Comparison of ENCODE assay signal across 21 cellular contexts in the genomic region with DNA sequence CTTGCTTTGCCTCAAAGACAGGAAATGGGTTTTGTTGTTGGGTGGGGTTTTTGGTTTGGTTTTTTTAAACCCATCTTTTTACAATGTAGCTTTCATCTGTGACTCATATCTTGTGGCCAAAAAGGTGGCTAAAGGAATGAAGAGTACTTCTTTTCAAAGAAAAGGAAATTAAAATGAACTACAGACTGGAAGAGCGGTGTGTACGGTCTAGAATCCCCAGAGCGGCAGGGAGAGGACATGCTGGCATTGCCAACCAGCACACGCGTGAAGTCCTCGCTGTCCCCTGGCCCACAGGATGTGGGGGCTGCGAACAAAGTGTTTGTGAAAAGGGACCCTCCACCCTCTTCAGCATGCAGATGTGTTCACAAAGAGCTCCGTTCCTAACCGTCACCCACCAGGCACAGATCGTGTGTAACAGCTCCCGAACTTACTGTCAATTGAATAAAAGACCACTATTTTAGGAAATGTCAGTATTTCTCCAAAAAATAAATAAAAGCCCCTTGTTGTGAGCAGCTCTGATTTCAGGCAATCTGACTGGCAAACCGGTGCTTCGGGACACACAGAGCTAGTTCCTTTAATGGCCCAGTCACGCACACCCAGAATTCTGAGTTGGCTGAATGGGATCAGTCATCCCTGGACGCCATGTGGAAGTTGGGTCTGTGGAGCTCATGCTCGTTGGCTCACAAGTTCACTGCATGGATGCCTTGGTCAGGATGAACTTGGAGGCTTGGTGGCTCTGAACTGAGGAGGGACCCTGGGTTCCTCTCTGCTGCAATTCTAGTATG.
DNase-seq lines count a peak whose midpoint lies in the region; ATAC-seq, FAIRE-seq and TF ChIP-seq lines count a peak whose summit lies in the region.
"Had no signal": no experiment of that assay in that cellular context is flagged by ENCODE, and none has a peak within 500 bp of the region (broad histone marks: within the 10 kb centered on the region; RNA-seq: fewer than 3 reads in every experiment).

No MANE protein-coding gene starts in this region.

- no peaks in the 10 kb centered on the region for H4K20me1 ChIP-seq in PC-9 (ENCODE audit: insufficient read depth)
- H4K20me1 ChIP-seq in GM23338 (replicated peaks; ENCODE audit: insufficient read depth) = no peaks in the 10 kb centered on the region
- no peaks in the 10 kb centered on the region for H4K20me1 ChIP-seq in HepG2 (ENCODE audit: insufficient read depth, low read length)

- CTCF ChIA-PET in activated CD4-positive, alpha-beta T cell treated with anti-CD3 and anti-CD28 coated beads, Interleukin-2, amount 10 ng/mL, durations not matched to agents 7 days and 5 days (lab: Charles Lee) = interaction anchor here (1.2 to 1.8 kb wide), 2 partner anchors 17 to 76 kb away, joined by 3 read pairs; no protein-coding TSS in a partner anchor
- CTCF ChIA-PET in PC-9 (lab: Charles Lee) = no interaction called here
- CTCF ChIA-PET in HepG2 (lab: Yijun Ruan, JAX; ENCODE audit: low intra/inter-chr PET ratio, low total read pairs) = no interaction called here

- POLR2A ChIA-PET in activated CD4-positive, alpha-beta T cell treated with anti-CD3 and anti-CD28 coated beads, Interleukin-2, amount 10 ng/mL, durations not matched to agents 7 days and 5 days (lab: Charles Lee) = interaction anchor here (0.6 kb wide), 1 partner anchor 504 kb away, joined by 3 read pairs; no protein-coding TSS in a partner anchor
- POLR2A ChIA-PET in PC-9 (lab: Charles Lee; ENCODE audit: unreplicated experiment) = interaction anchor here (0.5 to 0.6 kb wide), 2 partner anchors 40 to 1858 kb away, joined by 3 to 5 read pairs; no protein-coding TSS in a partner anchor
- POLR2A ChIA-PET in HepG2 (lab: Yijun Ruan, JAX) = no interaction called here

- H2AFZ ChIP-seq in PC-9 = no peak overlapping the region
- H2AFZ ChIP-seq in GM23338 = no peak overlapping the region
- H2AFZ ChIP-seq in HepG2 (ENCODE audit: low read length) = no peak overlapping the region

- peak; percentile 65 for DNase-seq in activated CD4-positive, alpha-beta T cell treated with anti-CD3 and anti-CD28 coated beads, Interleukin-2, amount 10 ng/mL, durations not matched to agents 7 days and 5 days
- no peak for DNase-seq in activated CD4-positive, alpha-beta T cell treated with anti-CD3 and anti-CD28 coated beads, Interleukin-2, amount 50 U/mL, for 48 hours
- DNase-seq in PC-9 = peak in 1 of 2 experiments; percentile 40
- no peak for DNase-seq in activated naive CD4-positive, alpha-beta T cell treated with anti-CD3 and anti-CD28 coated beads, Interleukin-2, amount 50 U/mL, for 72 hours (ENCODE audit: low spot score in 2 of 2)
- DNase-seq in stimulated activated CD8-positive, alpha-beta memory T cell treated with anti-CD3 and anti-CD28 coated beads, Interleukin-4, amount 100 ng/mL, for 48 hours = peak; percentile 27
- no peak for DNase-seq in OCI-M1 (lab: John Stamatoyannopoulos, UW)
- no peak for DNase-seq in GM23338 (ENCODE audit: low spot score)
- no peak for DNase-seq in HepG2 (ENCODE audit: low spot score)
- DNase-seq: activated CD4-positive, alpha-beta T cell treated with anti-CD3 and anti-CD28 coated beads for 1 hour; brain microvascular endothelial cell; foreskin melanocyte; left cardiac atrium; NCI-H187 treated with DMSO at 0.1 percent for 48 hours; NCI-H446; SHP77 treated with DMSO at 0.1 percent for 48 hours; stimulated activated naive CD4-positive, alpha-beta T cell treated with Interleukin-2 at 50 U/mL for 16 hours; T1000; upper lobe of left lung had no signal

- H3K27me3 Mint-ChIP-seq in activated CD4-positive, alpha-beta T cell treated with anti-CD3 and anti-CD28 coated beads, Interleukin-2, amount 10 ng/mL, durations not matched to agents 7 days and 5 days = peaks cover 6% of the 10 kb centered on the region
- peaks cover 5% of the 10 kb centered on the region for H3K27me3 Mint-ChIP-seq in GM23338 (ENCODE audit: insufficient read depth, low read depth, poor library complexity)

- H3K79me2 ChIP-seq in PC-9 (ENCODE audit: low read depth) (no peaks in the 10 kb centered on the region), GM23338 (replicated peaks; ENCODE audit: insufficient read depth) (no peaks in the 10 kb centered on the region), HepG2 (ENCODE audit: insufficient read depth, low read length) (no peaks in the 10 kb centered on the region)

- no peak overlapping the region for H3K9ac ChIP-seq in HepG2 (ENCODE audit: insufficient read depth, low read depth, low read length)

- in situ Hi-C loops in HepG2 (cut with HindIII; ENCODE audit: extremely low pct_ligation_motif_present, low pct_unique_long_range_greater_than_20kb) = no loop called here

- peak; percentile 76 to 81 for ATAC-seq in activated naive CD4-positive, alpha-beta T cell treated with anti-CD3 and anti-CD28 coated beads, Interleukin-2, amount 50 U/mL, for 72 hours
- no peak for ATAC-seq in GM23338
- ATAC-seq in HepG2 = no peak
- ATAC-seq: A549, left cardiac atrium had no signal

- TSS peak; percentile 75 for BruUV-seq in PC-9 (replicated peaks; lab: Mats Ljungman, UMichigan)
- BruUV-seq in HepG2 (replicated peaks; lab: Mats Ljungman, UMichigan) = no TSS peak

- H3K27ac ChIP-seq in PC-9 (peak overlapping the region; percentile 35), GM23338 (ENCODE audit: low read depth) (no peak overlapping the region), HepG2 (ENCODE audit: extremely low read length, insufficient read depth, low read length) (no peak overlapping the region)
- H3K27ac ChIP-seq: A549, brain microvascular endothelial cell, epithelial cell of prostate, upper lobe of left lung had no signal

- H3K4me1 ChIP-seq in PC-9 (replicated peaks; ENCODE audit: insufficient read depth) (peaks cover 16% of the 10 kb centered on the region; the same call in 1 of the 2 replicates), GM23338 (ENCODE audit: insufficient read depth) (no peaks in the 10 kb centered on the region), HepG2 (ENCODE audit: insufficient read depth, low read length) (no peaks in the 10 kb centered on the region)
- H3K4me1 ChIP-seq: A549, upper lobe of left lung had no signal

- H3K27me3 ChIP-seq in PC-9 (ENCODE audit: insufficient read depth, low read depth) (no peaks in the 10 kb centered on the region), GM23338 (ENCODE audit: insufficient read depth) (no peaks in the 10 kb centered on the region), HepG2 (ENCODE audit: control insufficient read depth in 1 of 2, insufficient read depth in 2 of 2, low read length in 2 of 2) (peaks cover 0 to 17% of the 10 kb centered on the region in 2 experiments; a peak in 2 of 5 replicates)
- H3K27me3 ChIP-seq: brain microvascular endothelial cell, upper lobe of left lung had no signal

- H3F3A ChIP-seq in PC-9 (ENCODE audit: insufficient read depth, low read depth) = peaks cover 4% of the 10 kb centered on the region; the same call in 1 of the 2 replicates
- H3F3A ChIP-seq in GM23338 (replicated peaks; ENCODE audit: low read depth) = no peaks in the 10 kb centered on the region

- TF ChIP-seq EP300 in HepG2 (IDR thresholded peaks at IDR 0.05; ENCODE audit: low read depth in 2 of 2, low read length in 2 of 2) = no peak
- no peak for TF ChIP-seq EP300 in HepG2 (CRISPR knock-in tag; IDR thresholded peaks at IDR 0.05; ENCODE audit: borderline replicate concordance)

- no peak for FAIRE-seq in HepG2 (lab: Jason Lieb, UNC)
- FAIRE-seq: A549 had no signal

- H3K9me2 ChIP-seq in PC-9 (ENCODE audit: insufficient read depth) (no peaks in the 10 kb centered on the region), GM23338 (ENCODE audit: insufficient read depth) (no peaks in the 10 kb centered on the region)

- intact Hi-C loops in PC-9 (cut with micrococcal nuclease; ENCODE audit: unreplicated experiment) = loop anchor here (2.0 kb wide), 1 partner anchor 16 kb away; no protein-coding TSS in a partner anchor
- intact Hi-C loops in HepG2 (cut with micrococcal nuclease; ENCODE audit: unreplicated experiment) = no loop called here

- no peak overlapping the region for H3K27ac Mint-ChIP-seq in activated CD4-positive, alpha-beta T cell treated with anti-CD3 and anti-CD28 coated beads, Interleukin-2, amount 10 ng/mL, durations not matched to agents 7 days and 5 days
- peak overlapping the region; percentile 49 to 75 for H3K27ac Mint-ChIP-seq in activated naive CD4-positive, alpha-beta T cell treated with anti-CD3 and anti-CD28 coated beads, Interleukin-2, amount 50 U/mL, for 72 hours
- H3K27ac Mint-ChIP-seq in GM23338 = no peak overlapping the region

- H3K4me3 ChIP-seq in PC-9 (no peak overlapping the region), GM23338 (no peak overlapping the region), HepG2 (replicated peaks in 1 of 3; ENCODE audit: insufficient read depth in 1 of 3, low read depth in 2 of 3, low read length in 3 of 3) (no peak overlapping the region)
- H3K4me3 ChIP-seq: A549, upper lobe of left lung had no signal

- H3K4me2 ChIP-seq in PC-9 (peak overlapping the region; percentile 46), GM23338 (no peak overlapping the region), HepG2 (ENCODE audit: low read depth, low read length) (no peak overlapping the region)
- H3K4me2 ChIP-seq: A549 had no signal

- TF ChIP-seq CTCF in PC-9 (conservative IDR thresholded peaks at IDR 0.05) = no peak
- TF ChIP-seq CTCF in GM23338 (conservative IDR thresholded peaks at IDR 0.05; ENCODE audit: low read depth in 2 of 2) = no peak
- TF ChIP-seq CTCF in HepG2 (CRISPR knock-in tag; IDR thresholded peaks at IDR 0.05) = no peak

- H3K9me3 ChIP-seq in PC-9 (ENCODE audit: insufficient read depth, low read depth) (no peaks in the 10 kb centered on the region), HepG2 (ENCODE audit: low read length) (no peaks in the 10 kb centered on the region)
- H3K9me3 ChIP-seq: A549, upper lobe of left lung had no signal

- TF ChIP-seq POLR2A in HepG2 (IDR thresholded peaks at IDR 0.05; ENCODE audit: insufficient read depth in 1 of 2, low read depth in 2 of 2, low read length in 2 of 2) = no peak

- no peak for TF ChIP-seq RAD21 in HepG2 (CRISPR knock-in tag; IDR thresholded peaks at IDR 0.05)

- H3K4me1 Mint-ChIP-seq in activated CD4-positive, alpha-beta T cell treated with anti-CD3 and anti-CD28 coated beads, Interleukin-2, amount 10 ng/mL, durations not matched to agents 7 days and 5 days = peaks cover 2% of the 10 kb centered on the region
- H3K4me1 Mint-ChIP-seq in GM23338 = no peaks in the 10 kb centered on the region
- H3K4me1 Mint-ChIP-seq: CD14-positive monocyte had no signal

- no peaks in the 10 kb centered on the region for H3K9me3 Mint-ChIP-seq in activated CD4-positive, alpha-beta T cell treated with anti-CD3 and anti-CD28 coated beads, Interleukin-2, amount 10 ng/mL, durations not matched to agents 7 days and 5 days
- H3K9me3 Mint-ChIP-seq in activated naive CD4-positive, alpha-beta T cell treated with anti-CD3 and anti-CD28 coated beads, Interleukin-2, amount 50 U/mL, for 72 hours = no peaks in the 10 kb centered on the region
- H3K9me3 Mint-ChIP-seq in GM23338 = no peaks in the 10 kb centered on the region; the same call in 1 of the 3 replicates

- H3K4me3 Mint-ChIP-seq in activated CD4-positive, alpha-beta T cell treated with anti-CD3 and anti-CD28 coated beads, Interleukin-2, amount 10 ng/mL, durations not matched to agents 7 days and 5 days = peak overlapping the region; percentile 66
- H3K4me3 Mint-ChIP-seq in GM23338 = no peak overlapping the region
- H3K4me3 Mint-ChIP-seq: CD14-positive monocyte had no signal

- H3K36me3 Mint-ChIP-seq in activated CD4-positive, alpha-beta T cell treated with anti-CD3 and anti-CD28 coated beads, Interleukin-2, amount 10 ng/mL, durations not matched to agents 7 days and 5 days (ENCODE audit: low read depth) = peaks cover 3% of the 10 kb centered on the region
- no peaks in the 10 kb centered on the region for H3K36me3 Mint-ChIP-seq in activated naive CD4-positive, alpha-beta T cell treated with anti-CD3 and anti-CD28 coated beads, Interleukin-2, amount 50 U/mL, for 72 hours
- H3K36me3 Mint-ChIP-seq in GM23338 (ENCODE audit: low read depth) = no peaks in the 10 kb centered on the region
- H3K36me3 Mint-ChIP-seq: CD14-positive monocyte had no signal

- WGBS in HepG2 (ENCODE audit: low lambda C conversion rate) = 32% methylated on average over 15 of the region's 16 CpGs

- no peaks in the 10 kb centered on the region for H3K36me3 ChIP-seq in PC-9 (ENCODE audit: low read depth)
- no peaks in the 10 kb centered on the region; the same call in 1 of the 2 replicates for H3K36me3 ChIP-seq in GM23338 (ENCODE audit: insufficient read depth)
- no peaks in the 10 kb centered on the region for H3K36me3 ChIP-seq in HepG2 (replicated peaks in 1 of 2; ENCODE audit: control insufficient read depth in 1 of 2, insufficient read depth in 2 of 2, low read length in 2 of 2)
- H3K36me3 ChIP-seq: brain microvascular endothelial cell, upper lobe of left lung had no signal

Comparison
In these comparisons a context has a peak if more than half of its experiments do, and no peak if none do; other contexts are left out.
1. DNase-seq: peak in activated CD4-positive, alpha-beta T cell treated with anti-CD3 and anti-CD28 coated beads, Interleukin-2, amount 10 ng/mL, durations not matched to agents 7 days and 5 days (single experiment) and stimulated activated CD8-positive, alpha-beta memory T cell treated with anti-CD3 and anti-CD28 coated beads, Interleukin-4, amount 100 ng/mL, for 48 hours (single experiment); none in activated CD4-positive, alpha-beta T cell treated with anti-CD3 and anti-CD28 coated beads, Interleukin-2, amount 50 U/mL, for 48 hours (0 of 2), activated naive CD4-positive, alpha-beta T cell treated with anti-CD3 and anti-CD28 coated beads, Interleukin-2, amount 50 U/mL, for 72 hours (0 of 2), OCI-M1 (single experiment), GM23338 (single experiment) and HepG2 (single experiment).
2. H3K27ac Mint-ChIP-seq: peak in activated naive CD4-positive, alpha-beta T cell treated with anti-CD3 and anti-CD28 coated beads, Interleukin-2, amount 50 U/mL, for 72 hours (2 of 2); none in activated CD4-positive, alpha-beta T cell treated with anti-CD3 and anti-CD28 coated beads, Interleukin-2, amount 10 ng/mL, durations not matched to agents 7 days and 5 days (single experiment) and GM23338 (single experiment).
3. ATAC-seq: peak in activated naive CD4-positive, alpha-beta T cell treated with anti-CD3 and anti-CD28 coated beads, Interleukin-2, amount 50 U/mL, for 72 hours (2 of 2); none in GM23338 (single experiment) and HepG2 (single experiment).